ENCODE assay signal across 1 cellular context in the genomic region with DNA sequence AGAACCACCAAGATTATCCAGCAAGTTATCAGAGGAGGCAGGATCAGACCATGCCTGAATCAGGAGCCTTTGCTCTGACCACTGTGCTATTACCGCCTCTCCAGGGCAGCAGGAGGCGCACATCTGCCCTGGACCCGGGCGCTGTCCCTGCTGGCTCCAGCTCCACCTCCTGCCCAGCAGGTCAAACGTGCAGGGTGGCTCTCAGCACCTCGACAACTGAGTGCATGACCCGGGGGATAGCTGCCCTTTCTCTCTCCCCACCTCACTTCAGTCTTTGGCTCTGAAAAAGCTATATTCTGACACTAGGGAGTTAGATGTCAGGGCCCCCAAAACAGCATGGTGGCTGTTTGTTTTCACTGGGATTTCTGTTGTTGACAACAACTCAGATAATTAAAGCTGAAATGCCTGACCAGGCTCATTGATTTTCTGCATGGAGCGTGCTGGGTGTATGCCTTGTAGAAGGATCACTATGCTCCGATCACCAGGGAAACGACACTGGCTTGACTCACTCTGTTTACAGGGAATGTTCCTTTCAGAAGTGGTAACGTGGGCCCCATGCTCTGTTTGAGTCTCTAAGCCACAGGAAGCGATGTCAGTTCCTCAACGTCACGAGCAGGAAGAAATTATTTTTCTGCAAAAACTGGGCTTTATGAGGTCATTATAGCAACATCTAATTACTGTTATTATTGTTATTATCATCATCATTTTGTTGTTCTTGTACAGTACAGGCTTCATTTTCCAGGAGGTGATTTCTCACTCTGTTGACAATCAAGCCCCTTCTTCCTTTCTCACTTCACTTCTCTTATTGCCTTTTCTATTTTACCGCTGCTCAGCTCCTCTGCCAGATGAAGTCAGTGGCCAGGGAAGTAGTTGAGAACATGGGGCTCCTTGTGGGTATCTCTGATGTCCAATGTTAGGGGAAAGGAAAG.
TF ChIP-seq lines count a peak whose summit lies in the region.

No MANE protein-coding gene starts in this region.

TF ChIP-seq in K562, 482 proteins besides CTCF, POLR2A, EP300 and RAD21 (continued from another document and continues in another):
- TF ChIP-seq, protein P1, sequence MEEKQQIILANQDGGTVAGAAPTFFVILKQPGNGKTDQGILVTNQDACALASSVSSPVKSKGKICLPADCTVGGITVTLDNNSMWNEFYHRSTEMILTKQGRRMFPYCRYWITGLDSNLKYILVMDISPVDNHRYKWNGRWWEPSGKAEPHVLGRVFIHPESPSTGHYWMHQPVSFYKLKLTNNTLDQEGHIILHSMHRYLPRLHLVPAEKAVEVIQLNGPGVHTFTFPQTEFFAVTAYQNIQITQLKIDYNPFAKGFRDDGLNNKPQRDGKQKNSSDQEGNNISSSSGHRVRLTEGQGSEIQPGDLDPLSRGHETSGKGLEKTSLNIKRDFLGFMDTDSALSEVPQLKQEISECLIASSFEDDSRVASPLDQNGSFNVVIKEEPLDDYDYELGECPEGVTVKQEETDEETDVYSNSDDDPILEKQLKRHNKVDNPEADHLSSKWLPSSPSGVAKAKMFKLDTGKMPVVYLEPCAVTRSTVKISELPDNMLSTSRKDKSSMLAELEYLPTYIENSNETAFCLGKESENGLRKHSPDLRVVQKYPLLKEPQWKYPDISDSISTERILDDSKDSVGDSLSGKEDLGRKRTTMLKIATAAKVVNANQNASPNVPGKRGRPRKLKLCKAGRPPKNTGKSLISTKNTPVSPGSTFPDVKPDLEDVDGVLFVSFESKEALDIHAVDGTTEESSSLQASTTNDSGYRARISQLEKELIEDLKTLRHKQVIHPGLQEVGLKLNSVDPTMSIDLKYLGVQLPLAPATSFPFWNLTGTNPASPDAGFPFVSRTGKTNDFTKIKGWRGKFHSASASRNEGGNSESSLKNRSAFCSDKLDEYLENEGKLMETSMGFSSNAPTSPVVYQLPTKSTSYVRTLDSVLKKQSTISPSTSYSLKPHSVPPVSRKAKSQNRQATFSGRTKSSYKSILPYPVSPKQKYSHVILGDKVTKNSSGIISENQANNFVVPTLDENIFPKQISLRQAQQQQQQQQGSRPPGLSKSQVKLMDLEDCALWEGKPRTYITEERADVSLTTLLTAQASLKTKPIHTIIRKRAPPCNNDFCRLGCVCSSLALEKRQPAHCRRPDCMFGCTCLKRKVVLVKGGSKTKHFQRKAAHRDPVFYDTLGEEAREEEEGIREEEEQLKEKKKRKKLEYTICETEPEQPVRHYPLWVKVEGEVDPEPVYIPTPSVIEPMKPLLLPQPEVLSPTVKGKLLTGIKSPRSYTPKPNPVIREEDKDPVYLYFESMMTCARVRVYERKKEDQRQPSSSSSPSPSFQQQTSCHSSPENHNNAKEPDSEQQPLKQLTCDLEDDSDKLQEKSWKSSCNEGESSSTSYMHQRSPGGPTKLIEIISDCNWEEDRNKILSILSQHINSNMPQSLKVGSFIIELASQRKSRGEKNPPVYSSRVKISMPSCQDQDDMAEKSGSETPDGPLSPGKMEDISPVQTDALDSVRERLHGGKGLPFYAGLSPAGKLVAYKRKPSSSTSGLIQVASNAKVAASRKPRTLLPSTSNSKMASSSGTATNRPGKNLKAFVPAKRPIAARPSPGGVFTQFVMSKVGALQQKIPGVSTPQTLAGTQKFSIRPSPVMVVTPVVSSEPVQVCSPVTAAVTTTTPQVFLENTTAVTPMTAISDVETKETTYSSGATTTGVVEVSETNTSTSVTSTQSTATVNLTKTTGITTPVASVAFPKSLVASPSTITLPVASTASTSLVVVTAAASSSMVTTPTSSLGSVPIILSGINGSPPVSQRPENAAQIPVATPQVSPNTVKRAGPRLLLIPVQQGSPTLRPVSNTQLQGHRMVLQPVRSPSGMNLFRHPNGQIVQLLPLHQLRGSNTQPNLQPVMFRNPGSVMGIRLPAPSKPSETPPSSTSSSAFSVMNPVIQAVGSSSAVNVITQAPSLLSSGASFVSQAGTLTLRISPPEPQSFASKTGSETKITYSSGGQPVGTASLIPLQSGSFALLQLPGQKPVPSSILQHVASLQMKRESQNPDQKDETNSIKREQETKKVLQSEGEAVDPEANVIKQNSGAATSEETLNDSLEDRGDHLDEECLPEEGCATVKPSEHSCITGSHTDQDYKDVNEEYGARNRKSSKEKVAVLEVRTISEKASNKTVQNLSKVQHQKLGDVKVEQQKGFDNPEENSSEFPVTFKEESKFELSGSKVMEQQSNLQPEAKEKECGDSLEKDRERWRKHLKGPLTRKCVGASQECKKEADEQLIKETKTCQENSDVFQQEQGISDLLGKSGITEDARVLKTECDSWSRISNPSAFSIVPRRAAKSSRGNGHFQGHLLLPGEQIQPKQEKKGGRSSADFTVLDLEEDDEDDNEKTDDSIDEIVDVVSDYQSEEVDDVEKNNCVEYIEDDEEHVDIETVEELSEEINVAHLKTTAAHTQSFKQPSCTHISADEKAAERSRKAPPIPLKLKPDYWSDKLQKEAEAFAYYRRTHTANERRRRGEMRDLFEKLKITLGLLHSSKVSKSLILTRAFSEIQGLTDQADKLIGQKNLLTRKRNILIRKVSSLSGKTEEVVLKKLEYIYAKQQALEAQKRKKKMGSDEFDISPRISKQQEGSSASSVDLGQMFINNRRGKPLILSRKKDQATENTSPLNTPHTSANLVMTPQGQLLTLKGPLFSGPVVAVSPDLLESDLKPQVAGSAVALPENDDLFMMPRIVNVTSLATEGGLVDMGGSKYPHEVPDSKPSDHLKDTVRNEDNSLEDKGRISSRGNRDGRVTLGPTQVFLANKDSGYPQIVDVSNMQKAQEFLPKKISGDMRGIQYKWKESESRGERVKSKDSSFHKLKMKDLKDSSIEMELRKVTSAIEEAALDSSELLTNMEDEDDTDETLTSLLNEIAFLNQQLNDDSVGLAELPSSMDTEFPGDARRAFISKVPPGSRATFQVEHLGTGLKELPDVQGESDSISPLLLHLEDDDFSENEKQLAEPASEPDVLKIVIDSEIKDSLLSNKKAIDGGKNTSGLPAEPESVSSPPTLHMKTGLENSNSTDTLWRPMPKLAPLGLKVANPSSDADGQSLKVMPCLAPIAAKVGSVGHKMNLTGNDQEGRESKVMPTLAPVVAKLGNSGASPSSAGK (IDR thresholded peaks at IDR 0.05), result peak; percentile 62
- TF ChIP-seq ZNF253 (CRISPR knock-in tag; conservative IDR thresholded peaks at IDR 0.05), result no peak
- no peak for TF ChIP-seq CC2D1A (IDR thresholded peaks at IDR 0.05)
- TF ChIP-seq RBM39 (optimal IDR thresholded peaks at IDR 0.05; ENCODE audit: low read depth, low read length), result no peak
- TF ChIP-seq COPS2 (conservative IDR thresholded peaks at IDR 0.05), result no peak
- TF ChIP-seq, protein P2, sequence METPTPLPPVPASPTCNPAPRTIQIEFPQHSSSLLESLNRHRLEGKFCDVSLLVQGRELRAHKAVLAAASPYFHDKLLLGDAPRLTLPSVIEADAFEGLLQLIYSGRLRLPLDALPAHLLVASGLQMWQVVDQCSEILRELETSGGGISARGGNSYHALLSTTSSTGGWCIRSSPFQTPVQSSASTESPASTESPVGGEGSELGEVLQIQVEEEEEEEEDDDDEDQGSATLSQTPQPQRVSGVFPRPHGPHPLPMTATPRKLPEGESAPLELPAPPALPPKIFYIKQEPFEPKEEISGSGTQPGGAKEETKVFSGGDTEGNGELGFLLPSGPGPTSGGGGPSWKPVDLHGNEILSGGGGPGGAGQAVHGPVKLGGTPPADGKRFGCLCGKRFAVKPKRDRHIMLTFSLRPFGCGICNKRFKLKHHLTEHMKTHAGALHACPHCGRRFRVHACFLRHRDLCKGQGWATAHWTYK (CRISPR knock-in tag; IDR thresholded peaks at IDR 0.05), result 0 out of 2 replicates have a peak, but pooled peaks have one; percentile 56
- TF ChIP-seq, protein P3, sequence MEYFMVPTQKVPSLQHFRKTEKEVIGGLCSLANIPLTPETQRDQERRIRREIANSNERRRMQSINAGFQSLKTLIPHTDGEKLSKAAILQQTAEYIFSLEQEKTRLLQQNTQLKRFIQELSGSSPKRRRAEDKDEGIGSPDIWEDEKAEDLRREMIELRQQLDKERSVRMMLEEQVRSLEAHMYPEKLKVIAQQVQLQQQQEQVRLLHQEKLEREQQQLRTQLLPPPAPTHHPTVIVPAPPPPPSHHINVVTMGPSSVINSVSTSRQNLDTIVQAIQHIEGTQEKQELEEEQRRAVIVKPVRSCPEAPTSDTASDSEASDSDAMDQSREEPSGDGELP (CRISPR knock-in tag; IDR thresholded peaks at IDR 0.05; ENCODE audit: borderline replicate concordance), result peak; percentile 53; the same call in 1 of the 2 replicates
- TF ChIP-seq SOX6 (IDR thresholded peaks at IDR 0.05), result 0 out of 2 replicates have a peak, but pooled peaks have one; percentile 17
- TF ChIP-seq, protein P4, sequence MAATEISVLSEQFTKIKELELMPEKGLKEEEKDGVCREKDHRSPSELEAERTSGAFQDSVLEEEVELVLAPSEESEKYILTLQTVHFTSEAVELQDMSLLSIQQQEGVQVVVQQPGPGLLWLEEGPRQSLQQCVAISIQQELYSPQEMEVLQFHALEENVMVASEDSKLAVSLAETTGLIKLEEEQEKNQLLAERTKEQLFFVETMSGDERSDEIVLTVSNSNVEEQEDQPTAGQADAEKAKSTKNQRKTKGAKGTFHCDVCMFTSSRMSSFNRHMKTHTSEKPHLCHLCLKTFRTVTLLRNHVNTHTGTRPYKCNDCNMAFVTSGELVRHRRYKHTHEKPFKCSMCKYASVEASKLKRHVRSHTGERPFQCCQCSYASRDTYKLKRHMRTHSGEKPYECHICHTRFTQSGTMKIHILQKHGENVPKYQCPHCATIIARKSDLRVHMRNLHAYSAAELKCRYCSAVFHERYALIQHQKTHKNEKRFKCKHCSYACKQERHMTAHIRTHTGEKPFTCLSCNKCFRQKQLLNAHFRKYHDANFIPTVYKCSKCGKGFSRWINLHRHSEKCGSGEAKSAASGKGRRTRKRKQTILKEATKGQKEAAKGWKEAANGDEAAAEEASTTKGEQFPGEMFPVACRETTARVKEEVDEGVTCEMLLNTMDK (IDR thresholded peaks at IDR 0.05; ENCODE audit: borderline replicate concordance, insufficient read depth, low read depth, low read length, poor library complexity, severe bottlenecking), result peak; percentile 86
- TF ChIP-seq CXXC5 (CRISPR knock-in tag; IDR thresholded peaks at IDR 0.05), result 0 out of 2 replicates have a peak, but pooled peaks have one; percentile 38
- peak; percentile 55 for TF ChIP-seq FOSL1 (tag; conservative IDR thresholded peaks at IDR 0.05)
- TF ChIP-seq, protein P5, sequence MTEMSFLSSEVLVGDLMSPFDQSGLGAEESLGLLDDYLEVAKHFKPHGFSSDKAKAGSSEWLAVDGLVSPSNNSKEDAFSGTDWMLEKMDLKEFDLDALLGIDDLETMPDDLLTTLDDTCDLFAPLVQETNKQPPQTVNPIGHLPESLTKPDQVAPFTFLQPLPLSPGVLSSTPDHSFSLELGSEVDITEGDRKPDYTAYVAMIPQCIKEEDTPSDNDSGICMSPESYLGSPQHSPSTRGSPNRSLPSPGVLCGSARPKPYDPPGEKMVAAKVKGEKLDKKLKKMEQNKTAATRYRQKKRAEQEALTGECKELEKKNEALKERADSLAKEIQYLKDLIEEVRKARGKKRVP (CRISPR knock-in tag; IDR thresholded peaks at IDR 0.05), result no peak
- TF ChIP-seq, protein P6, sequence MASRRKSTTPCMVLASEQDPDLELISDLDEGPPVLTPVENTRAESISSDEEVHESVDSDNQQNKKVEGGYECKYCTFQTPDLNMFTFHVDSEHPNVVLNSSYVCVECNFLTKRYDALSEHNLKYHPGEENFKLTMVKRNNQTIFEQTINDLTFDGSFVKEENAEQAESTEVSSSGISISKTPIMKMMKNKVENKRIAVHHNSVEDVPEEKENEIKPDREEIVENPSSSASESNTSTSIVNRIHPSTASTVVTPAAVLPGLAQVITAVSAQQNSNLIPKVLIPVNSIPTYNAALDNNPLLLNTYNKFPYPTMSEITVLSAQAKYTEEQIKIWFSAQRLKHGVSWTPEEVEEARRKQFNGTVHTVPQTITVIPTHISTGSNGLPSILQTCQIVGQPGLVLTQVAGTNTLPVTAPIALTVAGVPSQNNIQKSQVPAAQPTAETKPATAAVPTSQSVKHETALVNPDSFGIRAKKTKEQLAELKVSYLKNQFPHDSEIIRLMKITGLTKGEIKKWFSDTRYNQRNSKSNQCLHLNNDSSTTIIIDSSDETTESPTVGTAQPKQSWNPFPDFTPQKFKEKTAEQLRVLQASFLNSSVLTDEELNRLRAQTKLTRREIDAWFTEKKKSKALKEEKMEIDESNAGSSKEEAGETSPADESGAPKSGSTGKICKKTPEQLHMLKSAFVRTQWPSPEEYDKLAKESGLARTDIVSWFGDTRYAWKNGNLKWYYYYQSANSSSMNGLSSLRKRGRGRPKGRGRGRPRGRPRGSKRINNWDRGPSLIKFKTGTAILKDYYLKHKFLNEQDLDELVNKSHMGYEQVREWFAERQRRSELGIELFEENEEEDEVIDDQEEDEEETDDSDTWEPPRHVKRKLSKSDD (conservative IDR thresholded peaks at IDR 0.05; ENCODE audit: low read length), result no peak
- TF ChIP-seq, protein P7, sequence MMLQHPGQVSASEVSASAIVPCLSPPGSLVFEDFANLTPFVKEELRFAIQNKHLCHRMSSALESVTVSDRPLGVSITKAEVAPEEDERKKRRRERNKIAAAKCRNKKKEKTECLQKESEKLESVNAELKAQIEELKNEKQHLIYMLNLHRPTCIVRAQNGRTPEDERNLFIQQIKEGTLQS (IDR thresholded peaks at IDR 0.05), result no peak
- TF ChIP-seq, protein P7 (CRISPR knock-in tag; conservative IDR thresholded peaks at IDR 0.05), result no peak
- no peak for TF ChIP-seq IFI16 (CRISPR knock-in tag; IDR thresholded peaks at IDR 0.05)
- TF ChIP-seq, protein P8, sequence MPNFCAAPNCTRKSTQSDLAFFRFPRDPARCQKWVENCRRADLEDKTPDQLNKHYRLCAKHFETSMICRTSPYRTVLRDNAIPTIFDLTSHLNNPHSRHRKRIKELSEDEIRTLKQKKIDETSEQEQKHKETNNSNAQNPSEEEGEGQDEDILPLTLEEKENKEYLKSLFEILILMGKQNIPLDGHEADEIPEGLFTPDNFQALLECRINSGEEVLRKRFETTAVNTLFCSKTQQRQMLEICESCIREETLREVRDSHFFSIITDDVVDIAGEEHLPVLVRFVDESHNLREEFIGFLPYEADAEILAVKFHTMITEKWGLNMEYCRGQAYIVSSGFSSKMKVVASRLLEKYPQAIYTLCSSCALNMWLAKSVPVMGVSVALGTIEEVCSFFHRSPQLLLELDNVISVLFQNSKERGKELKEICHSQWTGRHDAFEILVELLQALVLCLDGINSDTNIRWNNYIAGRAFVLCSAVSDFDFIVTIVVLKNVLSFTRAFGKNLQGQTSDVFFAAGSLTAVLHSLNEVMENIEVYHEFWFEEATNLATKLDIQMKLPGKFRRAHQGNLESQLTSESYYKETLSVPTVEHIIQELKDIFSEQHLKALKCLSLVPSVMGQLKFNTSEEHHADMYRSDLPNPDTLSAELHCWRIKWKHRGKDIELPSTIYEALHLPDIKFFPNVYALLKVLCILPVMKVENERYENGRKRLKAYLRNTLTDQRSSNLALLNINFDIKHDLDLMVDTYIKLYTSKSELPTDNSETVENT (CRISPR knock-in tag; IDR thresholded peaks at IDR 0.05), result no peak
- peak; percentile 12; the same call in 1 of the 2 replicates for TF ChIP-seq ARID1B (IDR thresholded peaks at IDR 0.05)
- TF ChIP-seq POLR2AphosphoS5 (IDR thresholded peaks at IDR 0.05; ENCODE audit: control insufficient read depth, insufficient read depth, low read depth, low read length), result no peak
- no peak for TF ChIP-seq ZNF75A (CRISPR knock-in tag; IDR thresholded peaks at IDR 0.05)
- no peak for TF ChIP-seq LARP7 (IDR thresholded peaks at IDR 0.05)
- TF ChIP-seq, protein P9, sequence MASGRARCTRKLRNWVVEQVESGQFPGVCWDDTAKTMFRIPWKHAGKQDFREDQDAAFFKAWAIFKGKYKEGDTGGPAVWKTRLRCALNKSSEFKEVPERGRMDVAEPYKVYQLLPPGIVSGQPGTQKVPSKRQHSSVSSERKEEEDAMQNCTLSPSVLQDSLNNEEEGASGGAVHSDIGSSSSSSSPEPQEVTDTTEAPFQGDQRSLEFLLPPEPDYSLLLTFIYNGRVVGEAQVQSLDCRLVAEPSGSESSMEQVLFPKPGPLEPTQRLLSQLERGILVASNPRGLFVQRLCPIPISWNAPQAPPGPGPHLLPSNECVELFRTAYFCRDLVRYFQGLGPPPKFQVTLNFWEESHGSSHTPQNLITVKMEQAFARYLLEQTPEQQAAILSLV (tag; IDR thresholded peaks at IDR 0.05), result no peak
- TF ChIP-seq RFX1 (IDR thresholded peaks at IDR 0.05), result no peak
- TF ChIP-seq BHLHE40 (IDR thresholded peaks at IDR 0.05; ENCODE audit: low read length), result peak; percentile 84
